23 cellular contexts compared by ENCODE assay signal in genomic region chr16:47924950-47925349, GRCh38.
"Had no signal": no experiment of that assay in that cellular context is flagged by ENCODE, and none has a peak within 500 bp of the region (broad histone marks: within the 10 kb centered on the region; RNA-seq: fewer than 3 reads in every experiment).

No MANE protein-coding gene starts in this region.

- ATAC-seq: left colon; left lung; lower lobe of right lung; naive thymus-derived CD8-positive, alpha-beta T cell; pancreas; psoas muscle; right lobe of liver; stimulated activated memory B cell treated with anti-CD40 and anti-IgM and Interleukin-4, amounts not matched to agents 10 μg/mL and 1 μg/mL and 100 μg/mL, for 72 hours; stimulated activated naive CD8-positive, alpha-beta T cell treated with anti-CD3 and anti-CD28 coated beads, Interleukin-15, amount 100 ng/mL, for 72 hours had no signal

- DNase-seq: immature natural killer cell; kidney; left colon; left lung; lower lobe of right lung; mammary epithelial cell; mesenchymal stem cell; naive thymus-derived CD8-positive, alpha-beta T cell; nucleus accumbens; pancreas; psoas muscle; right lobe of liver; stimulated activated CD4-positive, alpha-beta T cell treated with anti-CD3 and anti-CD28 coated beads, Interleukin-1b, Interleukin-23, amount 100 ng/mL, for 48 hours; stimulated activated CD4-positive, alpha-beta T cell treated with anti-CD3 and anti-CD28 coated beads, Interleukin-2, amount 100 ng/mL, for 48 hours; stimulated activated CD4-positive, alpha-beta T cell treated with anti-CD3 and anti-CD28 coated beads, Interleukin-4, amount 100 ng/mL, for 4 hours; stimulated activated CD8-positive, alpha-beta memory T cell treated with anti-CD3 and anti-CD28 coated beads, Interleukin-4, amount 100 ng/mL, for 48 hours; stimulated activated naive CD4-positive, alpha-beta T cell treated with Interleukin-2 at 50 U/mL for 16 hours; stimulated activated naive CD8-positive, alpha-beta T cell treated with anti-CD3 and anti-CD28 coated beads, Interleukin-15, amount 100 ng/mL, for 72 hours had no signal

- H3K4me3 ChIP-seq: left lung, lower lobe of right lung, pancreas, psoas muscle, right atrium auricular region, right lobe of liver, smooth muscle cell, tibial nerve, vagina had no signal
